In genomic region chr20:50467618-50468373, GRCh38 we compare ENCODE assay signal across 8 cellular contexts. TPM values are rescaled to one million over a fixed set of nuclear protein-coding genes. Genes with fewer than 3 reads are reported as not detected.
DNase-seq lines count a peak whose midpoint lies in the region; ATAC-seq, FAIRE-seq and TF ChIP-seq lines count a peak whose summit lies in the region.

No MANE protein-coding gene starts in this region.

- H3K27ac ChIP-seq in GM12878 (ENCODE audit: control insufficient read depth, insufficient read depth): no peak overlapping the region

- H3K36me3 ChIP-seq in GM12878 (ENCODE audit: control insufficient read depth in 2 of 2, insufficient read depth in 2 of 2, low read length in 1 of 2): no peaks in the 10 kb centered on the region

- BruUV-seq in GM12878 (replicated peaks; lab: Mats Ljungman, UMichigan): no TSS peak

- TF ChIP-seq EP300 in GM12878 (IDR thresholded peaks at IDR 0.05; ENCODE audit: borderline replicate concordance in 1 of 2, control insufficient read depth in 1 of 2, low read depth in 2 of 2, low read length in 2 of 2): no peak

- no peak for TF ChIP-seq RAD21 in GM12878 (IDR thresholded peaks at IDR 0.05; ENCODE audit: insufficient read depth, low read depth, low read length)

- in situ Hi-C loops in GM12878 (cut with MboI): no loop called here

- H3K79me2 ChIP-seq in GM12878 (ENCODE audit: control insufficient read depth, insufficient read depth, low read length): no peaks in the 10 kb centered on the region

- TF ChIP-seq POLR2A in GM12878 (IDR thresholded peaks at IDR 0.05; ENCODE audit: low read depth, low read length): no peak

- no peak for TF ChIP-seq CTCF in GM12878 (IDR thresholded peaks at IDR 0.05 in 2 of 3, conservative IDR thresholded peaks at IDR 0.05 in 1 of 3; ENCODE audit: control insufficient read depth in 2 of 3, extremely low read depth in 1 of 3, insufficient read depth in 1 of 3, low read depth in 3 of 3, low read length in 3 of 3)

- no peak overlapping the region for H3K4me3 ChIP-seq in GM12878

- H3K27me3 ChIP-seq in GM12878 (replicated peaks in 1 of 2; ENCODE audit: control insufficient read depth in 2 of 2, insufficient read depth in 2 of 2, low read length in 1 of 2): no peaks in the 10 kb centered on the region

- SMC1A ChIA-PET in GM12878 (lab: Charles Lee; ENCODE audit: uncharacterized antibody, unreplicated experiment): interaction anchor here (0.9 to 95.1 kb wide), 2 partner anchors 78 to 120 kb away, joined by 3 to 2799 read pairs; partner anchors contain the start of gene PTPN1

- POLR2A ChIA-PET in GM12878 (lab: Charles Lee): interaction anchor here (0.6 kb wide), 1 partner anchor 60 kb away, joined by 3 read pairs; no protein-coding TSS in a partner anchor

- no peaks in the 10 kb centered on the region for H4K20me1 ChIP-seq in GM12878 (ENCODE audit: control insufficient read depth, insufficient read depth)

- no peak overlapping the region; the same call in 1 of the 2 replicates for H2AFZ ChIP-seq in GM12878 (ENCODE audit: control insufficient read depth, low read depth, low read length)

- peak; percentile 56 for FAIRE-seq in GM12878 (lab: Jason Lieb, UNC)

- no peaks in the 10 kb centered on the region for H3K9me3 ChIP-seq in GM12878 (replicated peaks; ENCODE audit: control insufficient read depth, insufficient read depth, low read length)

- ATAC-seq in GM12878 (peak; percentile 80), GM19397 (IDR thresholded peaks at IDR 0.05; ENCODE audit: unreplicated experiment) (no peak), GM18498 (IDR thresholded peaks at IDR 0.05; ENCODE audit: unreplicated experiment) (no peak), GM21526 (IDR thresholded peaks at IDR 0.05; ENCODE audit: low FRiP score, unreplicated experiment) (no peak)

- RAD21 ChIA-PET in GM12878 (lab: Charles Lee; ENCODE audit: unreplicated experiment): interaction anchor here (0.6 to 1.9 kb wide), 4 partner anchors 103 to 347 kb away, joined by 3 read pairs; no protein-coding TSS in a partner anchor

- H3K9ac ChIP-seq in GM12878 (ENCODE audit: control insufficient read depth, insufficient read depth, low read length): no peak overlapping the region

- 73% methylated on average over 6 of the region's 6 CpGs for WGBS in GM12878 (ENCODE audit: insufficient coverage, insufficient replicate concordance, low lambda C conversion rate, missing lambda C conversion rate)

- peak; percentile 27 for DNase-seq in activated naive CD4-positive, alpha-beta T cell treated with Interleukin-2 at 50 U/mL for 16 hours
- no peak for DNase-seq in activated naive CD4-positive, alpha-beta T cell (lab: John Stamatoyannopoulos, UW)
- DNase-seq in NCI-H82 treated with DMSO at 0.1 percent for 48 hours (lab: John Stamatoyannopoulos, UW; ENCODE audit: unreplicated experiment) (peak; percentile 33), GM12878 (ENCODE audit: low read depth, low spot score) (no peak), mucosa of gallbladder (ENCODE audit: low spot score) (peak; percentile 27)

- CTCF ChIA-PET in GM12878 (lab: Yijun Ruan, JAX): interaction anchor here (0.7 to 10.2 kb wide), 8 partner anchors 11 to 281 kb away, joined by 3 to 157 read pairs (median 4); partner anchors contain the start of gene CEBPB

- peaks cover 3% of the 10 kb centered on the region for H3K4me1 ChIP-seq in GM12878 (ENCODE audit: control insufficient read depth, insufficient read depth, low read length)

- intact Hi-C loops in GM12878 (cut with micrococcal nuclease; ENCODE audit: unreplicated experiment): no loop called here

- no peak overlapping the region for H3K4me2 ChIP-seq in GM12878 (ENCODE audit: control insufficient read depth, insufficient read depth)

TF ChIP-seq in GM12878, 131 proteins besides CTCF, POLR2A, EP300 and RAD21 (continues in another document):
- TF ChIP-seq, protein P1, sequence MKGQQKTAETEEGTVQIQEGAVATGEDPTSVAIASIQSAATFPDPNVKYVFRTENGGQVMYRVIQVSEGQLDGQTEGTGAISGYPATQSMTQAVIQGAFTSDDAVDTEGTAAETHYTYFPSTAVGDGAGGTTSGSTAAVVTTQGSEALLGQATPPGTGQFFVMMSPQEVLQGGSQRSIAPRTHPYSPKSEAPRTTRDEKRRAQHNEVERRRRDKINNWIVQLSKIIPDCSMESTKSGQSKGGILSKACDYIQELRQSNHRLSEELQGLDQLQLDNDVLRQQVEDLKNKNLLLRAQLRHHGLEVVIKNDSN (IDR thresholded peaks at IDR 0.05; ENCODE audit: borderline replicate concordance, extremely low read length, insufficient read depth, low read depth, low read length): peak; percentile 90
- TF ChIP-seq CREM (IDR thresholded peaks at IDR 0.05; ENCODE audit: low read depth) (peak; percentile 18; the same call in 1 of the 2 replicates), RELA (IDR thresholded peaks at IDR 0.05; ENCODE audit: borderline replicate concordance, partially characterized antibody) (no peak), SIX5 (IDR thresholded peaks at IDR 0.05; ENCODE audit: low read depth, low read length, severe bottlenecking) (peak; percentile 87), BACH1 (IDR thresholded peaks at IDR 0.05; ENCODE audit: borderline replicate concordance) (no peak), SMAD5 (IDR thresholded peaks at IDR 0.05; ENCODE audit: low read depth) (no peak), HCFC1 (IDR thresholded peaks at IDR 0.05; ENCODE audit: low read length) (peak; percentile 83), MAX (IDR thresholded peaks at IDR 0.05; ENCODE audit: low read depth, low read length) (0 out of 2 replicates have a peak, but pooled peaks have one; percentile 37), USF2 (IDR thresholded peaks at IDR 0.05; ENCODE audit: borderline replicate concordance, low read depth, low read length) (peak; percentile 79), YY1 (IDR thresholded peaks at IDR 0.05; ENCODE audit: low read depth, low read length) (peak; percentile 93)
- TF ChIP-seq, protein P2, sequence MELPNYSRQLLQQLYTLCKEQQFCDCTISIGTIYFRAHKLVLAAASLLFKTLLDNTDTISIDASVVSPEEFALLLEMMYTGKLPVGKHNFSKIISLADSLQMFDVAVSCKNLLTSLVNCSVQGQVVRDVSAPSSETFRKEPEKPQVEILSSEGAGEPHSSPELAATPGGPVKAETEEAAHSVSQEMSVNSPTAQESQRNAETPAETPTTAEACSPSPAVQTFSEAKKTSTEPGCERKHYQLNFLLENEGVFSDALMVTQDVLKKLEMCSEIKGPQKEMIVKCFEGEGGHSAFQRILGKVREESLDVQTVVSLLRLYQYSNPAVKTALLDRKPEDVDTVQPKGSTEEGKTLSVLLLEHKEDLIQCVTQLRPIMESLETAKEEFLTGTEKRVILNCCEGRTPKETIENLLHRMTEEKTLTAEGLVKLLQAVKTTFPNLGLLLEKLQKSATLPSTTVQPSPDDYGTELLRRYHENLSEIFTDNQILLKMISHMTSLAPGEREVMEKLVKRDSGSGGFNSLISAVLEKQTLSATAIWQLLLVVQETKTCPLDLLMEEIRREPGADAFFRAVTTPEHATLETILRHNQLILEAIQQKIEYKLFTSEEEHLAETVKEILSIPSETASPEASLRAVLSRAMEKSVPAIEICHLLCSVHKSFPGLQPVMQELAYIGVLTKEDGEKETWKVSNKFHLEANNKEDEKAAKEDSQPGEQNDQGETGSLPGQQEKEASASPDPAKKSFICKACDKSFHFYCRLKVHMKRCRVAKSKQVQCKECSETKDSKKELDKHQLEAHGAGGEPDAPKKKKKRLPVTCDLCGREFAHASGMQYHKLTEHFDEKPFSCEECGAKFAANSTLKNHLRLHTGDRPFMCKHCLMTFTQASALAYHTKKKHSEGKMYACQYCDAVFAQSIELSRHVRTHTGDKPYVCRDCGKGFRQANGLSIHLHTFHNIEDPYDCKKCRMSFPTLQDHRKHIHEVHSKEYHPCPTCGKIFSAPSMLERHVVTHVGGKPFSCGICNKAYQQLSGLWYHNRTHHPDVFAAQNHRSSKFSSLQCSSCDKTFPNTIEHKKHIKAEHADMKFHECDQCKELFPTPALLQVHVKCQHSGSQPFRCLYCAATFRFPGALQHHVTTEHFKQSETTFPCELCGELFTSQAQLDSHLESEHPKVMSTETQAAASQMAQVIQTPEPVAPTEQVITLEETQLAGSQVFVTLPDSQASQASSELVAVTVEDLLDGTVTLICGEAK (IDR thresholded peaks at IDR 0.05; ENCODE audit: borderline replicate concordance): no peak

RNA-seq across cellular contexts. Expression of gene PTPN1, which starts 42.4 kb away (rescaled TPM):
- total RNA-seq in GM12878 (2013; cell fraction: nucleolus; rRNA removed): 69.6 and 70.9 TPM in 2 replicates
- total RNA-seq in GM12878 (2014; rRNA removed) (61.1 and 66.4 TPM in 2 replicates), GM12878 (2014; rRNA removed; fragmentation: Illumina TruSeq; extraction: Trizol) (45.9 and 47.0 TPM in 2 replicates), GM12878 (2021) (72.8 and 74.7 TPM in 2 replicates), mucosa of gallbladder (24.0 TPM)
- polyA plus RNA-seq in GM12878 (2011; ENCODE audit: low read depth): 32.2 TPM
- polyA plus RNA-seq in GM12878 (2011; rRNA removed) (33.1 and 40.4 TPM in 2 replicates), GM12878 (2014; fragmentation: Illumina TruSeq; extraction: Trizol) (66.7 and 72.2 TPM in 2 replicates), GM12878 (2014; fragmentation: Nextera tagmentation; extraction: Ambion mirVana) (10 to 100 TPM; 15.9 to 20.2 TPM), GM12878 (2014; rRNA removed) (57.6 and 57.8 TPM in 2 replicates), GM12878 (2016; fragmentation: Nextera tagmentation; extraction: Ambion mirVana) (10 to 100 TPM; 37.7 to 40.8 TPM)
- polyA plus RNA-seq in GM12878 (2011; cell fraction: cytosol; rRNA removed): 37.7 and 41.0 TPM in 2 replicates
- 52.3 and 57.0 TPM in 2 replicates for polyA plus RNA-seq in GM12878 (2011; cell fraction: nucleus; rRNA removed)
- polyA plus RNA-seq in GM12878 (2012): 49.6 and 58.1 TPM in 2 replicates
- polyA minus RNA-seq in GM12878 (2011; rRNA and poly(A)+ RNA removed): 29.8 and 31.8 TPM in 2 replicates
- 12.2 and 13.9 TPM in 2 replicates for polyA minus RNA-seq in GM12878 (2011; cell fraction: cytosol; rRNA and poly(A)+ RNA removed)
- polyA minus RNA-seq in GM12878 (2011; cell fraction: nucleus; rRNA and poly(A)+ RNA removed): 10.9 and 16.2 TPM in 2 replicates

Comparison
In these comparisons a context has a peak if more than half of its experiments do, and no peak if none do; other contexts are left out.
1. DNase-seq: peak in activated naive CD4-positive, alpha-beta T cell treated with Interleukin-2 at 50 U/mL for 16 hours (single experiment), NCI-H82 treated with DMSO at 0.1 percent for 48 hours (single experiment) and mucosa of gallbladder (single experiment); none in activated naive CD4-positive, alpha-beta T cell (0 of 4) and GM12878 (single experiment).